Comparison of ENCODE assay signal across 14 cellular contexts in genomic region chr11:65251476-65251875, GRCh38.
"Had no signal": no experiment of that assay in that cellular context is flagged by ENCODE, and none has a peak within 500 bp of the region (broad histone marks: within the 10 kb centered on the region; RNA-seq: fewer than 3 reads in every experiment).

No MANE protein-coding gene starts in this region.

- ATAC-seq: activated CD4-positive, alpha-beta T cell treated with anti-CD3 and anti-CD28 coated beads for 36 hours; activated CD8-positive, alpha-beta T cell treated with anti-CD3 and anti-CD28 coated beads for 36 hours; activated T-cell treated with anti-CD3 and anti-CD28 coated beads, Interleukin-2, amount 50 U/mL, for 4 hours; left ventricle myocardium superior; right lobe of liver; T-helper 17 cell had no signal

- H2AFZ ChIP-seq: hepatocyte had no signal

- H3K9me3 ChIP-seq: right lobe of liver, suprapubic skin had no signal

- H3K79me2 ChIP-seq: hepatocyte had no signal

- H3K36me3 ChIP-seq: right lobe of liver, suprapubic skin had no signal

- H3K27ac ChIP-seq: hepatocyte, right lobe of liver, suprapubic skin had no signal

- H3K27me3 ChIP-seq: hepatocyte, right lobe of liver, suprapubic skin had no signal

- H3K4me2 ChIP-seq: hepatocyte had no signal

- H3K4me3 ChIP-seq: hepatocyte, right lobe of liver, suprapubic skin had no signal

- DNase-seq: activated CD4-positive, alpha-beta T cell treated with anti-CD3 and anti-CD28 coated beads for 36 hours; activated CD8-positive, alpha-beta T cell treated with anti-CD3 and anti-CD28 coated beads for 36 hours; activated effector memory CD4-positive, alpha-beta T cell treated with anti-CD3 and anti-CD28 coated beads, Interleukin-2, amount 50 U/mL, for 16 hours; activated T-cell treated with anti-CD3 and anti-CD28 coated beads, Interleukin-2, amount 50 U/mL, for 4 hours; amniotic stem cell; central memory CD4-positive, alpha-beta T cell; cortex of kidney; effector CD4-positive, alpha-beta T cell; left ventricle myocardium superior; T-helper 17 cell; trophoblast cell had no signal
